Comparison of ENCODE assay signal across 26 cellular contexts in the genomic region with DNA sequence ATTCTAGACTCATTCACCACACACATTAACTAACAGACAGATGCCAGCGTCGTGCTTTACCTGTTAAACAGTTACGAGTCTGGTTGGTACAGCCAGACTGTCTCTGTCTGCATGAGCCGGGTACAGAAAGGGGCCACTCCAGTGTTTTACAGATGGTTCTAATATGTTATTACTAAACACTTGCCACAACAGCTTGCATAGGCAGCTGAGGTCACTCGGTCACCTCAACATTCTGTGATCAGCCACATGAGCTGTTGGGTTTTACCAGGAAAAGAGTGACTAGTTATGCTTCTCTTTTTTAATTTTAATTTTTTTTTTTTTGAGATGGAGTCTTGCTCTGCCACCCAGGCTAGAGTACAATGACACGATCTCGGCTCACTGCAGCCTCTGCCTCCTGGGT. TPM values are rescaled to one million over a fixed set of nuclear protein-coding genes. Genes with fewer than 3 reads are reported as not detected.
A peak's percentile ranks its signal among the peaks of the same experiment; 100 is the strongest.
DNase-seq lines count a peak whose midpoint lies in the region; ATAC-seq and TF ChIP-seq lines count a peak whose summit lies in the region.
"Had no signal": no experiment of that assay in that cellular context is flagged by ENCODE, and none has a peak within 500 bp of the region (broad histone marks: within the 10 kb centered on the region; RNA-seq: fewer than 3 reads in every experiment).

No MANE protein-coding gene starts in this region.

- no peak overlapping the region for H3K27ac ChIP-seq in upper lobe of right lung
- H3K27ac ChIP-seq in caudate nucleus (ENCODE audit: low read depth, low read length) = no peak overlapping the region
- H3K27ac ChIP-seq: C4-2B, left ventricle myocardium inferior had no signal

- H3K4me1 ChIP-seq in upper lobe of right lung = no peaks in the 10 kb centered on the region
- H3K4me1 ChIP-seq: left ventricle myocardium inferior had no signal

- no peak for TF ChIP-seq CTCF in upper lobe of right lung (IDR thresholded peaks at IDR 0.05)

- ATAC-seq in upper lobe of right lung (peak; percentile 66), HG03439 (IDR thresholded peaks at IDR 0.05; ENCODE audit: unreplicated experiment) (no peak), HG02571 (IDR thresholded peaks at IDR 0.05; ENCODE audit: unreplicated experiment) (no peak)
- ATAC-seq: activated CD4-positive, alpha-beta T cell treated with anti-CD3 and anti-CD28 coated beads for 36 hours; heart left ventricle; sciatic nerve had no signal

- intact Hi-C loops in upper lobe of right lung (cut with DNase I) = no loop called here

- peaks cover 4% of the 10 kb centered on the region for H3K27me3 ChIP-seq in upper lobe of right lung
- H3K27me3 ChIP-seq: heart left ventricle had no signal

- H3K4me3 ChIP-seq in upper lobe of right lung = no peak overlapping the region
- H3K4me3 ChIP-seq: heart left ventricle, left ventricle myocardium inferior had no signal

- H3K9me3 ChIP-seq in upper lobe of right lung = no peaks in the 10 kb centered on the region
- H3K9me3 ChIP-seq: heart left ventricle, left ventricle myocardium inferior had no signal

- no peaks in the 10 kb centered on the region for H3K36me3 ChIP-seq in upper lobe of right lung
- H3K36me3 ChIP-seq: heart left ventricle, left ventricle myocardium inferior had no signal

- peak; percentile 10 for DNase-seq in activated effector memory CD4-positive, alpha-beta T cell treated with anti-CD3 and anti-CD28 coated beads, Interleukin-2, amount 50 U/mL, for 16 hours
- DNase-seq in activated effector memory CD4-positive, alpha-beta T cell treated with Interleukin-2 at 50 U/mL for 16 hours = no peak
- peak; percentile 55 to 85 for DNase-seq in NCI-H524 (lab: John Stamatoyannopoulos, UW)
- DNase-seq in kidney tubule cell (ENCODE audit: low spot score) = peak; percentile 6
- peak; percentile 12 for DNase-seq in upper lobe of right lung
- DNase-seq in caudate nucleus (lab: John Stamatoyannopoulos, UW) = no peak
- DNase-seq: ACHN; activated CD4-positive, alpha-beta T cell treated with anti-CD3 and anti-CD28 coated beads for 36 hours; cerebellar nuclear complex; EL; heart left ventricle; Karpas-422; left ventricle myocardium inferior; midbrain; NCI-H1105 treated with DMSO at 0.1 percent for 48 hours; NCI-H2107; NCI-H510A treated with DMSO at 0.1 percent for 48 hours; nephron progenitor cell; stimulated activated CD4-positive, alpha-beta T cell treated with anti-CD3 and anti-CD28 coated beads, Interleukin-15, amount 100 ng/mL, for 24 hours had no signal

RNA-seq across cellular contexts. Expression of gene CD300A, which starts 25.2 kb away (rescaled TPM):
- 17.5 TPM for total RNA-seq in upper lobe of right lung
- total RNA-seq: astrocyte, epithelial cell of proximal tubule, fibroblast of villous mesenchyme had no signal

RNA-seq across cellular contexts. Expression of gene CD300LB, which starts 39.6 kb away (rescaled TPM):
- total RNA-seq in upper lobe of right lung = 1.3 TPM
- total RNA-seq: activated CD4-positive, alpha-beta T cell treated with anti-CD3 and anti-CD28 coated beads for 36 hours; astrocyte; epithelial cell of proximal tubule; fibroblast of villous mesenchyme; left ventricle myocardium inferior had no signal

RNA-seq across cellular contexts. Expression of gene CD300C, which starts 54.3 kb away (rescaled TPM):
- total RNA-seq in upper lobe of right lung = 8.2 TPM
- total RNA-seq: activated CD4-positive, alpha-beta T cell treated with anti-CD3 and anti-CD28 coated beads for 36 hours; fibroblast of villous mesenchyme had no signal

RNA-seq across cellular contexts. Expression of gene GPRC5C, which starts 59.8 kb away (rescaled TPM):
- total RNA-seq in upper lobe of right lung = 48.6 TPM

Comparison
In these comparisons a context has a peak if more than half of its experiments do, and no peak if none do; other contexts are left out.
1. DNase-seq: peak in activated effector memory CD4-positive, alpha-beta T cell treated with anti-CD3 and anti-CD28 coated beads, Interleukin-2, amount 50 U/mL, for 16 hours (single experiment), NCI-H524 (2 of 2), kidney tubule cell (single experiment) and upper lobe of right lung (single experiment); none in activated effector memory CD4-positive, alpha-beta T cell treated with Interleukin-2 at 50 U/mL for 16 hours (single experiment) and caudate nucleus (0 of 61).